ENCODE assay signal across 10 cellular contexts in the genomic region with DNA sequence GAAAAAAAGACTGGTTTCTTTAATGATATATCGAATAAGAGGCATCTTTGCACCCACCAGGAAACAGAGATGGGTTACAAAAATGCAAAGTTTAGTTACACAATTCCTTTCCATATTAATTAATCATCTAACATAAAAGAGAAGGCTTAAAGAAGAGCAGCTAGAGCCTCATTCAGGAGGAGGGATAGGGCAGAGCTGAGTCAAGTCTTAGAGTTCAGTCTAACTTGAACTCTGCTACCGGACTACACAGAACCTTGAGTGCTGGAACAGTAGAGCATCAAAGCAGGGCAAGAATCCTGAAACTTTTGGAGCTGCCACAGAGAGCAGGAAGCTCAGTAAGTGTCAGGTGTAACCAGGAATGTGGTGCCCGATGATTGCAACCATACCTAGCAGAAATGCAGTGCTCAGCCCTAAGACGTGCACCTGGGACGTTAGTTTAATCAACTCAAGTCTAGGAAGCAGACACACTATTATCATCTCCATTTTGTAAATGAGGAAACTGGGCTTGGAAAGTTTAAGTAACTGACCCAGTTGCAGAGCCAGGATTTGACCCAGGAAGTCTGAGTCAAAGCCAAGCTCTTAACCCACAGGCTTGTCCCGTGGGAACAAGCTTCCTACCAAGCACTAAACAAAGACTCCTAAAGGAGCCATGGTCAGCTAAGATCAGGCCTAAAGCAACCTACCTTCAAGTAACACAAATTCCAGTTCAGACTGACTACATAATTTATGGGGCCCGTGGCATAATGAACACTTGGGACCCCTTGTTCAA.
A peak's percentile ranks its signal among the peaks of the same experiment; 100 is the strongest.
DNase-seq lines count a peak whose midpoint lies in the region; ATAC-seq, FAIRE-seq and TF ChIP-seq lines count a peak whose summit lies in the region.
"Had no signal": no experiment of that assay in that cellular context is flagged by ENCODE, and none has a peak within 500 bp of the region (broad histone marks: within the 10 kb centered on the region; RNA-seq: fewer than 3 reads in every experiment).

No MANE protein-coding gene starts in this region.

- H3K18ac ChIP-seq in H1 (ENCODE audit: extremely low read depth, low read length) = no peak overlapping the region

- no peak overlapping the region for H2BK20ac ChIP-seq in H1 (ENCODE audit: low read length)

- no peak for FAIRE-seq in H1 (lab: Jason Lieb, UNC)
- FAIRE-seq: G401.6 had no signal

- H3K79me1 ChIP-seq in H1 (ENCODE audit: low read depth, low read length) = no peaks in the 10 kb centered on the region

- H3K27me3 Mint-ChIP-seq in CD8-positive, alpha-beta T cell (ENCODE audit: low read depth) = no peaks in the 10 kb centered on the region

- H4K5ac ChIP-seq in H1 (ENCODE audit: insufficient read length, low read depth, low read length) = no peak overlapping the region

- 94% methylated on average over 7 of the region's 7 CpGs; no CpG with 5 or more reads in 1 of the 2 experiments for WGBS in H1 (ENCODE audit: extremely low coverage in 1 of 2, insufficient coverage in 1 of 2, insufficient read length in 1 of 2, insufficient replicate concordance in 2 of 2, low coverage in 1 of 2, low lambda C conversion rate in 2 of 2, missing lambda C conversion rate in 1 of 2), 2 experiments

- no peak overlapping the region for H3K27ac ChIP-seq in CD8-positive, alpha-beta T cell (ENCODE audit: low read depth, low read length)
- H3K27ac ChIP-seq in H1 (ENCODE audit: low read depth, low read length) (no peak overlapping the region; the same call in 1 of the 2 replicates), neutrophil (peak overlapping the region; percentile 40)

- no peaks in the 10 kb centered on the region for H3K9me3 ChIP-seq in CD8-positive, alpha-beta T cell (ENCODE audit: low read length)
- no peaks in the 10 kb centered on the region for H3K9me3 ChIP-seq in H1 (ENCODE audit: insufficient read depth in 2 of 2, low read depth in 1 of 2, low read length in 1 of 2)
- H3K9me3 ChIP-seq in neutrophil = no peaks in the 10 kb centered on the region

- peak overlapping the region; percentile 72 for H3K27ac Mint-ChIP-seq in CD8-positive, alpha-beta T cell

- H3K56ac ChIP-seq in H1 (replicated peaks; ENCODE audit: insufficient read length, low read depth, low read length) = no peak overlapping the region

- TF ChIP-seq EP300 in H1 (IDR thresholded peaks at IDR 0.05; ENCODE audit: borderline replicate concordance in 1 of 2, low read depth in 2 of 2, low read length in 2 of 2) = no peak

- no peak overlapping the region for H3K14ac ChIP-seq in H1 (ENCODE audit: insufficient read length)

- H4K91ac ChIP-seq in H1 (replicated peaks; ENCODE audit: insufficient read length, low read length) = no peak overlapping the region

- no peak overlapping the region; the same call in 1 of the 2 replicates for H2BK15ac ChIP-seq in H1 (ENCODE audit: low read length)

- H2AK5ac ChIP-seq in H1 (ENCODE audit: low read depth, low read length) = no peak overlapping the region

- CTCF ChIA-PET in CD8-positive, alpha-beta T cell (lab: Charles Lee) = interaction anchor here (0.7 to 2.3 kb wide), 4 partner anchors 12 to 22 kb away, joined by 3 to 7 read pairs (median 3); no protein-coding TSS in a partner anchor
- CTCF ChIA-PET in H1 (lab: Charles Lee; ENCODE audit: partially characterized antibody) = interaction anchor here (0.6 to 2.5 kb wide), 22 partner anchors 9 to 349 kb away, joined by 3 to 13 read pairs (median 3); no protein-coding TSS in a partner anchor

- POLR2A ChIA-PET in CD8-positive, alpha-beta T cell (lab: Charles Lee) = interaction anchor here (0.6 to 0.8 kb wide), 4 partner anchors 10 to 222 kb away, joined by 3 to 5 read pairs (median 3); no protein-coding TSS in a partner anchor
- POLR2A ChIA-PET in H1 (lab: Charles Lee; ENCODE audit: partially characterized antibody) = no interaction called here

- peaks cover 11% of the 10 kb centered on the region for H3K36me3 Mint-ChIP-seq in CD8-positive, alpha-beta T cell

- no peak for TF ChIP-seq CTCF in CD8-positive, alpha-beta T cell (IDR thresholded peaks at IDR 0.05)
- TF ChIP-seq CTCF in H1 (IDR thresholded peaks at IDR 0.05; ENCODE audit: control extremely low read depth in 1 of 3, insufficient read depth in 1 of 3, low read depth in 1 of 3, low read length in 3 of 3) = no peak
- TF ChIP-seq CTCF in neutrophil (IDR thresholded peaks at IDR 0.05) = no peak

- no peaks in the 10 kb centered on the region for H4K20me1 ChIP-seq in H1 (replicated peaks in 1 of 2; ENCODE audit: control insufficient read depth in 1 of 2, insufficient read depth in 2 of 2, low read length in 2 of 2)

- DNase-seq in CD8-positive, alpha-beta T cell = no peak
- DNase-seq in MV-4-11 (lab: John Stamatoyannopoulos, UW) (peak; percentile 38), H1 (ENCODE audit: low read depth in 1 of 2, low spot score in 2 of 2) (no peak), NCI-H446 treated with DMSO at 0.1 percent for 48 hours (lab: John Stamatoyannopoulos, UW) (no peak)
- no peak for DNase-seq in activated CD4-positive, CD25-positive, alpha-beta regulatory T cell treated with anti-CD3 and anti-CD28 coated beads, Interleukin-2, amount 50 U/mL, for 72 hours
- DNase-seq in NK-92 treated with Interleukin-12 subunit alpha and Interleukin-12 subunit beta, amount 100 ng/mL, for 24 hours (lab: John Stamatoyannopoulos, UW) = no peak

- H4K8ac ChIP-seq in H1 (ENCODE audit: extremely low read depth, insufficient read depth, low read length) = no peak overlapping the region

- H3K23ac ChIP-seq in H1 (ENCODE audit: insufficient read length) = no peak overlapping the region

- H3K4me2 ChIP-seq in H1 (ENCODE audit: insufficient read depth in 1 of 2, low read depth in 2 of 2, low read length in 2 of 2) = no peak overlapping the region

- no peaks in the 10 kb centered on the region for H3K27me3 ChIP-seq in CD8-positive, alpha-beta T cell (ENCODE audit: insufficient read depth, low read length)
- H3K27me3 ChIP-seq in H1 (replicated peaks in 1 of 4; ENCODE audit: control insufficient read depth in 3 of 4, extremely low read depth in 1 of 4, insufficient read depth in 3 of 4, low read length in 3 of 4) = no peaks in the 10 kb centered on the region
- H3K27me3 ChIP-seq in neutrophil = no peaks in the 10 kb centered on the region

- no peak overlapping the region for H3K4ac ChIP-seq in H1 (replicated peaks; ENCODE audit: insufficient read length, low read depth, low read length)

- H2BK12ac ChIP-seq in H1 (ENCODE audit: low read depth, low read length) = peak overlapping the region; percentile 12; the same call in 1 of the 2 replicates

- peaks cover 76% of the 10 kb centered on the region for H3K4me1 ChIP-seq in CD8-positive, alpha-beta T cell (ENCODE audit: insufficient read depth, low read length)
- H3K4me1 ChIP-seq in H1 (replicated peaks in 1 of 4; ENCODE audit: control insufficient read depth in 3 of 4, insufficient read depth in 4 of 4, low read length in 3 of 4) (peaks cover 0 to 9% (median 0%) of the 10 kb centered on the region in 4 experiments; a peak in 1 of 7 replicates), neutrophil (ENCODE audit: control insufficient read depth in 1 of 2, insufficient read depth in 1 of 2, low read depth in 1 of 2, low read length in 1 of 2) (peaks cover 39 to 53% of the 10 kb centered on the region in 2 experiments)

- H3K23me2 ChIP-seq in H1 (ENCODE audit: low read depth, low read length) = no peaks in the 10 kb centered on the region

- H2AFZ ChIP-seq in H1 (ENCODE audit: low read length) = no peak overlapping the region

- no peaks in the 10 kb centered on the region for H3K79me2 ChIP-seq in H1 (ENCODE audit: control insufficient read depth in 1 of 2, insufficient read depth in 2 of 2, low read length in 2 of 2)

- TF ChIP-seq RAD21 in H1 (IDR thresholded peaks at IDR 0.05 in 1 of 2, conservative IDR thresholded peaks at IDR 0.05 in 1 of 2; ENCODE audit: low read depth in 2 of 2, low read length in 2 of 2) = no peak

- H3K9me3 Mint-ChIP-seq in CD8-positive, alpha-beta T cell = no peaks in the 10 kb centered on the region
- H3K9me3 Mint-ChIP-seq: activated naive CD4-positive, alpha-beta T cell treated with anti-CD3 and anti-CD28 coated beads, Interleukin-2, amount 50 U/mL, for 72 hours had no signal

- TF ChIP-seq POLR2A in H1 (IDR thresholded peaks at IDR 0.05; ENCODE audit: control extremely low read depth in 1 of 2, low read depth in 2 of 2, low read length in 2 of 2) = no peak

- ATAC-seq in CD8-positive, alpha-beta T cell = no peak
- ATAC-seq in GM21723 (IDR thresholded peaks at IDR 0.05; ENCODE audit: unreplicated experiment) = no peak
- ATAC-seq: activated naive CD4-positive, alpha-beta T cell treated with anti-CD3 and anti-CD28 coated beads, Interleukin-2, amount 50 U/mL, for 72 hours had no signal

- H3K9ac ChIP-seq in H1 (replicated peaks in 1 of 4; ENCODE audit: extremely low read depth in 1 of 4, low read depth in 3 of 4, low read length in 3 of 4) = no peak overlapping the region

- no peak overlapping the region for H3K4me3 Mint-ChIP-seq in CD8-positive, alpha-beta T cell

- H3K4me1 Mint-ChIP-seq in CD8-positive, alpha-beta T cell (ENCODE audit: low read depth) = peaks cover 81% of the 10 kb centered on the region

- H2BK5ac ChIP-seq in H1 (ENCODE audit: low read depth, low read length) = no peak overlapping the region

- no peak overlapping the region for H3K4me3 ChIP-seq in CD8-positive, alpha-beta T cell (ENCODE audit: low read depth, low read length)
- H3K4me3 ChIP-seq in H1 (ENCODE audit: extremely low read depth in 1 of 4, insufficient read depth in 2 of 4, low read depth in 3 of 4, low read length in 4 of 4) = no peak overlapping the region
- no peak overlapping the region for H3K4me3 ChIP-seq in neutrophil (ENCODE audit: low read depth in 1 of 2, low read length in 1 of 2)

- H3K36me3 ChIP-seq in CD8-positive, alpha-beta T cell (ENCODE audit: insufficient read depth, low read length) = no peaks in the 10 kb centered on the region
- H3K36me3 ChIP-seq in H1 (ENCODE audit: control insufficient read depth in 2 of 4, insufficient read depth in 4 of 4, low read length in 3 of 4) = no peaks in the 10 kb centered on the region
- H3K36me3 ChIP-seq in neutrophil = no peaks in the 10 kb centered on the region

- intact Hi-C loops in CD8-positive, alpha-beta T cell (cut with DNase I, micrococcal nuclease) = loop anchor here in 1 of 2 experiments (2.0 to 5.0 kb wide), 2 partner anchors 13 to 36 kb away; no protein-coding TSS in a partner anchor

- H2BK120ac ChIP-seq in H1 (replicated peaks; ENCODE audit: low read depth, low read length) = no peak overlapping the region

TF ChIP-seq in H1, 55 proteins besides CTCF, POLR2A, EP300 and RAD21 (continues in another document):
- TF ChIP-seq TBP (IDR thresholded peaks at IDR 0.05; ENCODE audit: low read depth, low read length) (no peak), PHF8 (conservative IDR thresholded peaks at IDR 0.05; ENCODE audit: low read depth, low read length) (no peak), GTF2F1 (IDR thresholded peaks at IDR 0.05; ENCODE audit: borderline replicate concordance, low read depth, low read length) (no peak), SRF (IDR thresholded peaks at IDR 0.05; ENCODE audit: low read depth, low read length) (no peak), RFX5 (IDR thresholded peaks at IDR 0.05; ENCODE audit: borderline replicate concordance, low read depth, low read length) (no peak), CHD2 (IDR thresholded peaks at IDR 0.05; ENCODE audit: low read length) (no peak), KDM4A (IDR thresholded peaks at IDR 0.05; ENCODE audit: low read depth, low read length, severe bottlenecking) (no peak), SIX5 (IDR thresholded peaks at IDR 0.05; ENCODE audit: low read depth, low read length) (no peak)
